9 cellular contexts compared by ENCODE assay signal in genomic region chr17:40612510-40613244, GRCh38. TPM values are rescaled to one million over a fixed set of nuclear protein-coding genes. Genes with fewer than 3 reads are reported as not detected.
A peak's percentile ranks its signal among the peaks of the same experiment; 100 is the strongest.
DNase-seq lines count a peak whose midpoint lies in the region; ATAC-seq and TF ChIP-seq lines count a peak whose summit lies in the region.
"Had no signal": no experiment of that assay in that cellular context is flagged by ENCODE, and none has a peak within 500 bp of the region (broad histone marks: within the 10 kb centered on the region; RNA-seq: fewer than 3 reads in every experiment).

No MANE protein-coding gene starts in this region.

- TF ChIP-seq CTCF in Peyer's patch (IDR thresholded peaks at IDR 0.05) = no peak

- H3K27me3 Mint-ChIP-seq in central memory CD8-positive, alpha-beta T cell = no peaks in the 10 kb centered on the region

- TF ChIP-seq POLR2A in Peyer's patch (IDR thresholded peaks at IDR 0.05) = no peak

- H3K36me3 ChIP-seq in Peyer's patch = no peaks in the 10 kb centered on the region

- H3K4me1 ChIP-seq in Peyer's patch = peaks cover 0 to 21% (median 0%) of the 10 kb centered on the region in 4 donors

- no peak overlapping the region for H3K4me3 ChIP-seq in Peyer's patch

- peaks cover 17% of the 10 kb centered on the region for H3K36me3 Mint-ChIP-seq in central memory CD8-positive, alpha-beta T cell (ENCODE audit: insufficient read depth)

- H3K4me3 Mint-ChIP-seq in central memory CD8-positive, alpha-beta T cell = peak overlapping the region; percentile 75

- DNase-seq in Peyer's patch = peak in 2 of 3 donors; percentile 53 to 66
- DNase-seq in activated CD8-positive, alpha-beta memory T cell treated with anti-CD3 and anti-CD28 coated beads, Interleukin-2, amount 50 U/mL, for 1 hour (ENCODE audit: extremely low read depth) = peak; percentile 89
- DNase-seq in central memory CD8-positive, alpha-beta T cell (ENCODE audit: low spot score in 2 of 2) = peak; percentile 63 to 81
- peak; percentile 71 for DNase-seq in stimulated activated CD4-positive, alpha-beta T cell treated with anti-CD3 and anti-CD28 coated beads, Interleukin-4, amount 100 ng/mL, for 24 hours
- DNase-seq in NOMO-1 treated with DMSO at 0.1 percent for 48 hours (lab: John Stamatoyannopoulos, UW; ENCODE audit: unreplicated experiment) = no peak
- DNase-seq in RPMI8226 = no peak

- peak overlapping the region in 1 of 4 donors; percentile 50 for H3K27ac ChIP-seq in Peyer's patch

- no peaks in the 10 kb centered on the region for H3K9me3 Mint-ChIP-seq in central memory CD8-positive, alpha-beta T cell

- H3K9me3 ChIP-seq in Peyer's patch = no peaks in the 10 kb centered on the region

- peaks cover 74% of the 10 kb centered on the region for H3K4me1 Mint-ChIP-seq in central memory CD8-positive, alpha-beta T cell

- peak; percentile 46 for ATAC-seq in central memory CD8-positive, alpha-beta T cell (replicated peaks; ENCODE audit: extremely low read depth, poor library complexity, severe bottlenecking)
- ATAC-seq in HG02610 (IDR thresholded peaks at IDR 0.05; ENCODE audit: unreplicated experiment) (no peak), GM21515 (IDR thresholded peaks at IDR 0.05; ENCODE audit: unreplicated experiment) (no peak)

- no peaks in the 10 kb centered on the region for H3K27me3 ChIP-seq in Peyer's patch

- peak overlapping the region; percentile 96 for H3K27ac Mint-ChIP-seq in central memory CD8-positive, alpha-beta T cell (ENCODE audit: low read depth)

RNA-seq across cellular contexts. Expression of gene SMARCE1, which starts 34.9 kb away (rescaled TPM):
- total RNA-seq in Peyer's patch = 100 to 1,000 TPM in 1 of 4 donors, 10 to 100 TPM in 3; 46.7 to 133 (median 71.6) TPM

RNA-seq across cellular contexts. Expression of gene CCR7, which starts 47.4 kb away (rescaled TPM):
- 10 to 100 TPM in 1 of 4 donors, 1 to 10 TPM in 1, not detected in 2; 3.1 to 22.3 TPM for total RNA-seq in Peyer's patch
- total RNA-seq: Daoy had no signal

RNA-seq across cellular contexts. Expression of gene KRT222, which starts 52.3 kb away (rescaled TPM):
- total RNA-seq in Peyer's patch = 1 to 10 TPM in 2 of 4 donors, under 1 TPM in 1, not detected in 1; 0.95 to 1.8 (median 1.6) TPM
- total RNA-seq: Daoy had no signal

Comparison
In these comparisons a context has a peak if more than half of its experiments do, and no peak if none do; other contexts are left out.
1. DNase-seq: peak in Peyer's patch (2 of 3), activated CD8-positive, alpha-beta memory T cell treated with anti-CD3 and anti-CD28 coated beads, Interleukin-2, amount 50 U/mL, for 1 hour (single experiment), central memory CD8-positive, alpha-beta T cell (2 of 2) and stimulated activated CD4-positive, alpha-beta T cell treated with anti-CD3 and anti-CD28 coated beads, Interleukin-4, amount 100 ng/mL, for 24 hours (single experiment); none in NOMO-1 treated with DMSO at 0.1 percent for 48 hours (single experiment) and RPMI8226 (single experiment).